ENCODE assay signal across 1 cellular context in the genomic region with DNA sequence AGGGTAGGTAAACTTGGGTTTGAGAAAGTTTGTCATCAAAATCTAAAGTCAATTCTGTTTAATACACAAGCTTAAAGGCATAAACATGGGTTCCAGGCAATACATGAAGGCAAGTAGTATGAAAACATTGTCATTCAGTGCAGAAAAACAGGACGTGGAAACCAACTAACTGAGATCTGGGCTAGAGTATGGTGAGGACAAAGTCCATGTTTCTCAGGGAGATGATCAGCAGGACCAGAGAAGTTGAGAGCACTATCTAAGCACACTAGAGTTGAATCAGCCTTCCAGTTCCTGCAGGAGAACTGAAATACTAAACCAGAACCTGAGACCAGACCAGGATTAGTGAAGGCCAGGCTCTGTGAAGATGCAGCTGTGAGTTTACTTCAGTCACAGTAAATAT.
TF ChIP-seq lines count a peak whose summit lies in the region.

No MANE protein-coding gene starts in this region.

TF ChIP-seq in HepG2, 621 proteins besides CTCF, POLR2A, EP300 and RAD21 (continued from another document):
- TF ChIP-seq, protein P1, sequence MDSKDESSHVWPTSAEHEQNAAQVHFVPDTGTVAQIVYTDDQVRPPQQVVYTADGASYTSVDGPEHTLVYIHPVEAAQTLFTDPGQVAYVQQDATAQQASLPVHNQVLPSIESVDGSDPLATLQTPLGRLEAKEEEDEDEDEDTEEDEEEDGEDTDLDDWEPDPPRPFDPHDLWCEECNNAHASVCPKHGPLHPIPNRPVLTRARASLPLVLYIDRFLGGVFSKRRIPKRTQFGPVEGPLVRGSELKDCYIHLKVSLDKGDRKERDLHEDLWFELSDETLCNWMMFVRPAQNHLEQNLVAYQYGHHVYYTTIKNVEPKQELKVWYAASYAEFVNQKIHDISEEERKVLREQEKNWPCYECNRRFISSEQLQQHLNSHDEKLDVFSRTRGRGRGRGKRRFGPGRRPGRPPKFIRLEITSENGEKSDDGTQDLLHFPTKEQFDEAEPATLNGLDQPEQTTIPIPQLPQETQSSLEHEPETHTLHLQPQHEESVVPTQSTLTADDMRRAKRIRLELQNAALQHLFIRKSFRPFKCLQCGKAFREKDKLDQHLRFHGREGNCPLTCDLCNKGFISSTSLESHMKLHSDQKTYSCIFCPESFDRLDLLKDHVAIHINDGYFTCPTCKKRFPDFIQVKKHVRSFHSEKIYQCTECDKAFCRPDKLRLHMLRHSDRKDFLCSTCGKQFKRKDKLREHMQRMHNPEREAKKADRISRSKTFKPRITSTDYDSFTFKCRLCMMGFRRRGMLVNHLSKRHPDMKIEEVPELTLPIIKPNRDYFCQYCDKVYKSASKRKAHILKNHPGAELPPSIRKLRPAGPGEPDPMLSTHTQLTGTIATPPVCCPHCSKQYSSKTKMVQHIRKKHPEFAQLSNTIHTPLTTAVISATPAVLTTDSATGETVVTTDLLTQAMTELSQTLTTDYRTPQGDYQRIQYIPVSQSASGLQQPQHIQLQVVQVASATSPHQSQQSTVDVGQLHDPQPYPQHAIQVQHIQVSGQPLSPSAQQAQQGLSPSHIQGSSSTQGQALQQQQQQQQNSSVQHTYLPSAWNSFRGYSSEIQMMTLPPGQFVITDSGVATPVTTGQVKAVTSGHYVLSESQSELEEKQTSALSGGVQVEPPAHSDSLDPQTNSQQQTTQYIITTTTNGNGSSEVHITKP (CRISPR knock-in tag; IDR thresholded peaks at IDR 0.05; ENCODE audit: low read depth) = no peak
- TF ChIP-seq HNF4G (IDR thresholded peaks at IDR 0.05; ENCODE audit: borderline replicate concordance, low read depth, low read length) = peak; percentile 29; the same call in 1 of the 2 replicates
- TF ChIP-seq HNF4G (CRISPR knock-in tag; IDR thresholded peaks at IDR 0.05; ENCODE audit: borderline replicate concordance, low read depth) = no peak
- no peak for TF ChIP-seq ZBTB20 (CRISPR knock-in tag; IDR thresholded peaks at IDR 0.05; ENCODE audit: borderline replicate concordance, low read depth)
- TF ChIP-seq KDM3A (CRISPR knock-in tag; IDR thresholded peaks at IDR 0.05; ENCODE audit: low read depth) = no peak
- no peak for TF ChIP-seq ATF1 (CRISPR knock-in tag; IDR thresholded peaks at IDR 0.05)
- peak; percentile 60; the same call in 1 of the 2 replicates for TF ChIP-seq HNF4A (CRISPR knock-in tag; IDR thresholded peaks at IDR 0.05)
- TF ChIP-seq EEA1 (CRISPR knock-in tag; IDR thresholded peaks at IDR 0.05; ENCODE audit: borderline replicate concordance) = no peak
- no peak for TF ChIP-seq FIP1L1 (IDR thresholded peaks at IDR 0.05; ENCODE audit: borderline replicate concordance, insufficient read depth, low read depth, low read length)
- no peak for TF ChIP-seq ZNF605 (CRISPR knock-in tag; IDR thresholded peaks at IDR 0.05)
- no peak for TF ChIP-seq MYNN (CRISPR knock-in tag; IDR thresholded peaks at IDR 0.05; ENCODE audit: low read depth)
- no peak for TF ChIP-seq ZFAT (CRISPR knock-in tag; conservative IDR thresholded peaks at IDR 0.05)
- no peak for TF ChIP-seq ZBTB3 (CRISPR knock-in tag; IDR thresholded peaks at IDR 0.05; ENCODE audit: borderline replicate concordance, low read depth)
- TF ChIP-seq CBX5 (CRISPR knock-in tag; IDR thresholded peaks at IDR 0.05; ENCODE audit: borderline replicate concordance) = no peak
